In the genomic region with DNA sequence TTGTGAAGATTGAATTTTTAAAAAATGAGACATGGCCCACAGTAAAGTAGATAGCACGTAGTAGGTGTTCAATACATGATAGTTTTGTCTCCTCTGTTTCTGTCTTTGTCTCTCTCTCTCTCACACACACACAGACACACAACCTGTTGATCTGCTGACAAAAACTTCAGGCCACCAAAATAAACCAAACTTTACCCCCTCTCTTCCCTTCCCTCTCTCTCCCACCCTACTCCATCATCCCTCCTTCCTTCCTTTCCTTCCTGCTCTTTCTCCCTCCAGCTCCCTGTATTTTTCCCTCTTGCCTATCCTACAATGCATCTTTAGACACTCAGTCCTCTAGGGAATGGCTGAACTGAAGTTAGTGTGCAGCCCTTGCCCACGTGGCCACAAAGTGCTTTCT, we compare ENCODE assay signal across 5 cellular contexts.
"Had no signal": no experiment of that assay in that cellular context is flagged by ENCODE, and none has a peak within 500 bp of the region (broad histone marks: within the 10 kb centered on the region; RNA-seq: fewer than 3 reads in every experiment).

No MANE protein-coding gene starts in this region.

- H3K27ac ChIP-seq: HL-60 had no signal

- H3K27ac Mint-ChIP-seq: IgD-negative memory B cell had no signal

- DNase-seq: IMR-90, KBM-7 had no signal

- H3K4me3 ChIP-seq: K562 had no signal

- H3K4me3 Mint-ChIP-seq: IgD-negative memory B cell had no signal
